16 cellular contexts compared by ENCODE assay signal in the genomic region with DNA sequence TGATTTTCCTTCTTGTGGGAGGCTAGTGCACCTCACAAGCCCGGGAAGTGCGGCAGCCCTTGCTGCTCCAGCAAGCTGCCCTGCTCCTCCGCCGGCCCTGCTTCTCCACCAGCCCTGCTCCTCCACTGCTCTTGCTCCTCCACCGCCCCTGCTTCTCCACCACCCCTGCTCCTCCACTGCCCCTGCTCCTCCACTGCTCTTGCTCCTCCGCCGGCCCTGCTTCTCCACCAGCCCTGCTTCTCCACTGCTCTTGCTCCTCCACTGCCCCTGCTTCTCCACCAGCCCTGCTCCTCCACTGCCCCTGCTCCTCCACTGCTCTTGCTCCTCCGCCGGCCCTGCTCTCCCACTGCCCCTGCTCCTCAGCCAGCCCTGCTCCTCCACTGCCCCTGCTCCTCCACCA.
DNase-seq lines count a peak whose midpoint lies in the region; FAIRE-seq and TF ChIP-seq lines count a peak whose summit lies in the region.
"Had no signal": no experiment of that assay in that cellular context is flagged by ENCODE, and none has a peak within 500 bp of the region (broad histone marks: within the 10 kb centered on the region; RNA-seq: fewer than 3 reads in every experiment).

No MANE protein-coding gene starts in this region.

- H3K9me3 ChIP-seq in H9 (ENCODE audit: control insufficient read depth, low read depth, low read length) (no peaks in the 10 kb centered on the region), WERI-Rb-1 (ENCODE audit: severe bottlenecking) (no peaks in the 10 kb centered on the region), kidney (ENCODE audit: control insufficient read depth in 1 of 2, low read length in 2 of 2) (no peaks in the 10 kb centered on the region)
- H3K9me3 ChIP-seq: HAP-1, vagina had no signal

- H3K4me3 ChIP-seq in WERI-Rb-1 (ENCODE audit: low read depth, low read length) (no peak overlapping the region), kidney (ENCODE audit: low read length in 2 of 2) (no peak overlapping the region)
- H3K4me3 ChIP-seq: coronary artery, HAP-1, vagina had no signal

- H3K4me1 ChIP-seq in H9 (ENCODE audit: insufficient read depth, low read length) (no peaks in the 10 kb centered on the region), kidney (ENCODE audit: control insufficient read depth in 1 of 2, insufficient read depth in 1 of 2, low read depth in 1 of 2, low read length in 2 of 2) (no peaks in the 10 kb centered on the region)
- H3K4me1 ChIP-seq: HAP-1, vagina had no signal

- H3T11ph ChIP-seq in H9 (ENCODE audit: low read length) = no peak overlapping the region

- H2BK120ac ChIP-seq in H9 (ENCODE audit: low read depth, low read length, poor library complexity, severe bottlenecking) = no peak overlapping the region

- no peak overlapping the region for H2AK5ac ChIP-seq in H9 (ENCODE audit: insufficient read length, low read length)

- no peaks in the 10 kb centered on the region for H3K23me2 ChIP-seq in H9 (ENCODE audit: insufficient read length, low read depth, low read length, poor library complexity, severe bottlenecking)

- H3K79me2 ChIP-seq in H9 (ENCODE audit: insufficient read depth, low read length) = no peaks in the 10 kb centered on the region

- FAIRE-seq in kidney (lab: Jason Lieb, UNC) = no peak

- no peak overlapping the region for H3K4ac ChIP-seq in H9 (ENCODE audit: low read depth, low read length)

- H2BK5ac ChIP-seq in H9 (ENCODE audit: insufficient read length, low read length) = no peak overlapping the region

- H3K18ac ChIP-seq in H9 (ENCODE audit: insufficient read length, low read depth, low read length) = no peak overlapping the region

- H4K5ac ChIP-seq in H9 (ENCODE audit: insufficient read length, low read depth, low read length) = no peak overlapping the region

- no peak overlapping the region for H4K91ac ChIP-seq in H9 (ENCODE audit: insufficient read length, low read depth, low read length)

- no peak overlapping the region for H3K27ac Mint-ChIP-seq in H9
- H3K27ac Mint-ChIP-seq: activated B cell treated with CpG ODN at 0.5 μM for 24 hours had no signal

- intact Hi-C loops in kidney (cut with DNase I) = no loop called here

- no peak overlapping the region for H3K56ac ChIP-seq in H9 (ENCODE audit: insufficient read length, low read depth, low read length)

- H3K27ac ChIP-seq in H9 (ENCODE audit: insufficient read length, low read depth, low read length) (no peak overlapping the region), WERI-Rb-1 (no peak overlapping the region), kidney (ENCODE audit: low read depth in 2 of 2, low read length in 2 of 2) (no peak overlapping the region)
- H3K27ac ChIP-seq: coronary artery, foreskin keratinocyte, HL-60, vagina had no signal

- H3K4me1 Mint-ChIP-seq in H9 = peaks cover 7 to 13% of the 10 kb centered on the region in 2 experiments
- H3K4me1 Mint-ChIP-seq: activated B cell treated with CpG ODN at 0.5 μM for 24 hours had no signal

- peak; percentile 11 for DNase-seq in H9
- peak; percentile 0 for DNase-seq in WERI-Rb-1
- DNase-seq in kidney = peak; percentile 37
- DNase-seq in stimulated activated CD8-positive, alpha-beta memory T cell treated with anti-CD3 and anti-CD28 coated beads, Interleukin-4, amount 100 ng/mL, for 48 hours = peak; percentile 14
- no peak for DNase-seq in HuH-7 (ENCODE audit: low spot score)
- DNase-seq in activated CD4-positive, alpha-beta T cell treated with anti-CD3 and anti-CD28 coated beads, Interleukin-2, amount 50 U/mL, for 48 hours = no peak
- DNase-seq in NAMALWA (ENCODE audit: low spot score) = no peak
- DNase-seq: activated naive CD4-positive, alpha-beta T cell treated with Interleukin-2 at 50 U/mL for 16 hours; foreskin keratinocyte; NCI-H446; stimulated activated naive CD8-positive, alpha-beta T cell treated with anti-CD3 and anti-CD28 coated beads, Interleukin-15, Interleukin-2, amounts not matched to agents 100 U/mL and 50 U/mL, for 24 hours had no signal

- TF ChIP-seq CTCF in H9 (conservative IDR thresholded peaks at IDR 0.05) (no peak), WERI-Rb-1 (IDR thresholded peaks at IDR 0.05; ENCODE audit: low read depth, low read length) (no peak), kidney (IDR thresholded peaks at IDR 0.05; ENCODE audit: borderline replicate concordance, extremely low read depth, insufficient read depth) (no peak)

- H2AFZ ChIP-seq in H9 (ENCODE audit: low read length) = no peak overlapping the region

- H3K27me3 ChIP-seq in H9 (ENCODE audit: insufficient read depth, low read length) (no peaks in the 10 kb centered on the region), WERI-Rb-1 (ENCODE audit: insufficient read depth, low read depth, severe bottlenecking) (no peaks in the 10 kb centered on the region)
- H3K27me3 ChIP-seq: foreskin keratinocyte, vagina had no signal

- H3K9ac ChIP-seq in H9 (ENCODE audit: extremely low read depth, insufficient read length, low read length) (no peak overlapping the region), kidney (ENCODE audit: low read length in 2 of 2) (no peak overlapping the region)

- H3K79me1 ChIP-seq in H9 (ENCODE audit: insufficient read depth, low read depth, low read length, poor library complexity, severe bottlenecking) = no peaks in the 10 kb centered on the region

- WGBS in H9 (ENCODE audit: extremely low coverage, insufficient read length, low lambda C conversion rate) = no CpG with 5 or more reads among the region's 9 CpGs

- H3K36me3 ChIP-seq in WERI-Rb-1 (no peaks in the 10 kb centered on the region), kidney (ENCODE audit: control insufficient read depth in 1 of 2, insufficient read depth in 2 of 2, low read length in 2 of 2) (no peaks in the 10 kb centered on the region)
- H3K36me3 ChIP-seq: HAP-1, vagina had no signal

- no peak overlapping the region for H2BK12ac ChIP-seq in H9 (ENCODE audit: insufficient read length, low read depth, low read length)

- no peaks in the 10 kb centered on the region for H4K20me1 ChIP-seq in H9 (ENCODE audit: control insufficient read depth, insufficient read depth, insufficient read length)

- peaks cover 23% of the 10 kb centered on the region for H3K27me3 Mint-ChIP-seq in H9 (ENCODE audit: low read depth)
- H3K27me3 Mint-ChIP-seq: activated B cell treated with CpG ODN at 0.5 μM for 24 hours had no signal

- H3K4me2 ChIP-seq in H9 (ENCODE audit: insufficient read depth, insufficient read length, low read length) = no peak overlapping the region

- no peaks in the 10 kb centered on the region; a peak in 1 of 7 replicates for H3K36me3 Mint-ChIP-seq in H9 (ENCODE audit: insufficient read depth in 1 of 3, low read depth in 3 of 3)

- H4K8ac ChIP-seq in H9 (replicated peaks; ENCODE audit: insufficient read length, low read depth, low read length) = no peak overlapping the region

- no peak overlapping the region for H3K14ac ChIP-seq in H9 (ENCODE audit: insufficient read depth, low read length)

- H3K9me3 Mint-ChIP-seq in H9 = no peaks in the 10 kb centered on the region; a peak in 2 of 5 replicates

- no peak overlapping the region for H3K23ac ChIP-seq in H9 (ENCODE audit: insufficient read length, low read depth, low read length)

- H2BK20ac ChIP-seq in H9 (ENCODE audit: low read depth, low read length, poor library complexity, severe bottlenecking) = no peak overlapping the region

- no peak overlapping the region for H2BK15ac ChIP-seq in H9 (ENCODE audit: low read depth, low read length)

- no peak overlapping the region for H3K4me3 Mint-ChIP-seq in H9
- H3K4me3 Mint-ChIP-seq: activated B cell treated with CpG ODN at 0.5 μM for 24 hours had no signal

Comparison
In these comparisons a context has a peak if more than half of its experiments do, and no peak if none do; other contexts are left out.
1. DNase-seq: peak in H9 (single experiment), WERI-Rb-1 (single experiment), kidney (single experiment) and stimulated activated CD8-positive, alpha-beta memory T cell treated with anti-CD3 and anti-CD28 coated beads, Interleukin-4, amount 100 ng/mL, for 48 hours (single experiment); none in HuH-7 (single experiment), activated CD4-positive, alpha-beta T cell treated with anti-CD3 and anti-CD28 coated beads, Interleukin-2, amount 50 U/mL, for 48 hours (0 of 2) and NAMALWA (single experiment).